Comparison of ENCODE assay signal across 11 cellular contexts in genomic region chr10:124225468-124226270, GRCh38.
DNase-seq lines count a peak whose midpoint lies in the region; ATAC-seq and TF ChIP-seq lines count a peak whose summit lies in the region.
"Had no signal": no experiment of that assay in that cellular context is flagged by ENCODE, and none has a peak within 500 bp of the region (broad histone marks: within the 10 kb centered on the region; RNA-seq: fewer than 3 reads in every experiment).

No MANE protein-coding gene starts in this region.

- no peaks in the 10 kb centered on the region for H3K4me1 ChIP-seq in effector memory CD4-positive, alpha-beta T cell (ENCODE audit: control insufficient read depth, insufficient read depth, low read length, poor library complexity, severe bottlenecking)
- peaks cover 27 to 55% of the 10 kb centered on the region in 2 donors for H3K4me1 ChIP-seq in thoracic aorta (ENCODE audit: control insufficient read depth in 1 of 2, low read depth in 2 of 2)
- H3K4me1 ChIP-seq: testis had no signal

- no peaks in the 10 kb centered on the region for H3K27me3 ChIP-seq in effector memory CD4-positive, alpha-beta T cell (replicated peaks; ENCODE audit: control insufficient read depth, insufficient read depth, low read length, poor library complexity, severe bottlenecking)
- H3K27me3 ChIP-seq in thoracic aorta (replicated peaks; ENCODE audit: insufficient read depth) = no peaks in the 10 kb centered on the region
- H3K27me3 ChIP-seq: testis had no signal

- no peak overlapping the region for H3K27ac ChIP-seq in effector memory CD4-positive, alpha-beta T cell (ENCODE audit: insufficient read depth, low read length, poor library complexity, severe bottlenecking)
- H3K27ac ChIP-seq in thoracic aorta = peak overlapping the region; percentile 66 to 80
- H3K27ac ChIP-seq: C4-2B, testis had no signal

- no peak for TF ChIP-seq CTCF in thoracic aorta (IDR thresholded peaks at IDR 0.05)

- no peaks in the 10 kb centered on the region for H3K36me3 ChIP-seq in effector memory CD4-positive, alpha-beta T cell (ENCODE audit: control insufficient read depth, insufficient read depth, low read length)
- H3K36me3 ChIP-seq in thoracic aorta = no peaks in the 10 kb centered on the region

- ATAC-seq in thoracic aorta (ENCODE audit: insufficient number of reproducible peaks, low FRiP score, low read depth) (no peak), GM18858 (IDR thresholded peaks at IDR 0.05; ENCODE audit: unreplicated experiment) (no peak), HG03432 (IDR thresholded peaks at IDR 0.05; ENCODE audit: unreplicated experiment) (no peak), GM18517 (IDR thresholded peaks at IDR 0.05; ENCODE audit: unreplicated experiment) (no peak)

- H3K9me3 ChIP-seq in effector memory CD4-positive, alpha-beta T cell (ENCODE audit: control insufficient read depth, low read length) = no peaks in the 10 kb centered on the region
- no peaks in the 10 kb centered on the region for H3K9me3 ChIP-seq in thoracic aorta
- H3K9me3 ChIP-seq: testis had no signal

- H3K4me3 ChIP-seq in effector memory CD4-positive, alpha-beta T cell (ENCODE audit: insufficient read depth, low read depth, low read length, poor library complexity, severe bottlenecking) = no peak overlapping the region
- H3K4me3 ChIP-seq in thoracic aorta = peak overlapping the region; percentile 1
- H3K4me3 ChIP-seq: testis had no signal

- DNase-seq in stimulated activated CD4-positive, alpha-beta T cell treated with anti-CD3 and anti-CD28 coated beads, Interleukin-15, amount 100 ng/mL, for 24 hours = peak; percentile 46
- DNase-seq in stimulated activated CD4-positive, alpha-beta T cell treated with anti-CD3 and anti-CD28 coated beads, Interleukin-4, amount 100 ng/mL, for 4 hours = no peak
- DNase-seq in T-helper 22 cell (ENCODE audit: low read depth) (peak; percentile 21), thoracic aorta (ENCODE audit: low spot score) (no peak)
- DNase-seq in effector memory CD4-positive, alpha-beta T cell = peak; percentile 9 to 34 (median 32)
- DNase-seq: NCI-H1092 treated with DMSO at 0.1 percent for 48 hours, testis had no signal

Comparison
In these comparisons a context has a peak if more than half of its experiments do, and no peak if none do; other contexts are left out.
1. DNase-seq: peak in stimulated activated CD4-positive, alpha-beta T cell treated with anti-CD3 and anti-CD28 coated beads, Interleukin-15, amount 100 ng/mL, for 24 hours (single experiment), T-helper 22 cell (single experiment) and effector memory CD4-positive, alpha-beta T cell (3 of 3); none in stimulated activated CD4-positive, alpha-beta T cell treated with anti-CD3 and anti-CD28 coated beads, Interleukin-4, amount 100 ng/mL, for 4 hours (0 of 2) and thoracic aorta (single experiment).